In genomic region chr2:235494716-235495372, GRCh38 we compare ENCODE assay signal across 8 cellular contexts. TPM values are rescaled to one million over a fixed set of nuclear protein-coding genes. Genes with fewer than 3 reads are reported as not detected.
DNase-seq lines count a peak whose midpoint lies in the region; ATAC-seq and TF ChIP-seq lines count a peak whose summit lies in the region.

No MANE protein-coding gene starts in this region.

- no peak overlapping the region for H2BK120ac ChIP-seq in trophoblast cell (ENCODE audit: insufficient read depth, low read length, poor library complexity)

- 1% methylated on average over 64 to 72 of the region's 72 CpGs for WGBS in heart right ventricle, 2 donors
- WGBS in trophoblast cell (ENCODE audit: extremely low coverage, insufficient coverage, insufficient read length) = no CpG with 5 or more reads among the region's 72 CpGs

- no peak overlapping the region for H3K23ac ChIP-seq in trophoblast cell (ENCODE audit: low read length)

- peak overlapping the region; percentile 67 for H3K4me3 ChIP-seq in HEK293 (ENCODE audit: low read depth, low read length)
- peak overlapping the region; percentile 54 to 90 (median 67) for H3K4me3 ChIP-seq in heart right ventricle
- H3K4me3 ChIP-seq in trophoblast cell (ENCODE audit: low read depth, low read length) = peak overlapping the region; percentile 87

- H3K36me3 Mint-ChIP-seq in activated T-helper 2 cell treated with anti-CD3 and anti-CD28 coated beads, Interferon-gamma antibody, Interleukin-2, Interleukin-4, amounts not matched to agents 10 μg/mL and 5 μg/mL and 100 μg/mL, durations not matched to agents 14 hours and 24 hours and 36 hours (ENCODE audit: low read depth) = no peaks in the 10 kb centered on the region

- H3K9ac ChIP-seq in trophoblast cell (ENCODE audit: low read length) = peak overlapping the region; percentile 64

- intact Hi-C loops in activated T-helper 2 cell treated with anti-CD3 and anti-CD28 coated beads, Interferon-gamma antibody, Interleukin-2, Interleukin-4, amounts not matched to agents 10 μg/mL and 5 μg/mL and 100 μg/mL, durations not matched to agents 14 hours and 24 hours and 36 hours (cut with micrococcal nuclease) = loop anchor here (5.0 to 10.0 kb wide), 2 partner anchors 170 to 672 kb away; partner anchors contain the start of gene GBX2
- intact Hi-C loops in heart right ventricle (cut with DNase I) = loop anchor here in 5 of 10 donors (2.0 to 10.0 kb wide), 4 partner anchors 58 to 360 kb away; no protein-coding TSS in a partner anchor

- no peak overlapping the region for H3K27ac Mint-ChIP-seq in activated T-helper 2 cell treated with anti-CD3 and anti-CD28 coated beads, Interferon-gamma antibody, Interleukin-2, Interleukin-4, amounts not matched to agents 10 μg/mL and 5 μg/mL and 100 μg/mL, durations not matched to agents 14 hours and 24 hours and 36 hours

- peaks cover 0 to 36% (median 0%) of the 10 kb centered on the region in 7 donors for H3K27me3 ChIP-seq in heart right ventricle
- no peaks in the 10 kb centered on the region for H3K27me3 ChIP-seq in trophoblast cell (ENCODE audit: insufficient read depth, low read length)

- peak in 5 of 8 donors; percentile 12 to 50 (median 23) for ATAC-seq in heart right ventricle
- no peak for ATAC-seq in HG02981 (IDR thresholded peaks at IDR 0.05; ENCODE audit: unreplicated experiment)

- peak overlapping the region; percentile 90 for H3K4me2 ChIP-seq in trophoblast cell (ENCODE audit: low read length)

- peaks cover 2% of the 10 kb centered on the region for H3K4me1 Mint-ChIP-seq in activated T-helper 2 cell treated with anti-CD3 and anti-CD28 coated beads, Interferon-gamma antibody, Interleukin-2, Interleukin-4, amounts not matched to agents 10 μg/mL and 5 μg/mL and 100 μg/mL, durations not matched to agents 14 hours and 24 hours and 36 hours (ENCODE audit: low read depth)

- peak overlapping the region; percentile 87 for H3K4ac ChIP-seq in trophoblast cell (ENCODE audit: low read depth, low read length)

- H3K27ac ChIP-seq in HEK293 (ENCODE audit: extremely low read depth, low read depth, low read length) (peak overlapping the region; percentile 63; the same call in 1 of the 2 replicates), heart right ventricle (peak overlapping the region in 8 of 10 donors; percentile 27 to 69 (median 42)), trophoblast cell (ENCODE audit: low read depth, low read length) (no peak overlapping the region)

- peaks cover 21% of the 10 kb centered on the region for H3K79me2 ChIP-seq in trophoblast cell (ENCODE audit: control insufficient read depth, insufficient read depth, low read length, poor library complexity)

- TF ChIP-seq CTCF in HEK293 (tag by site-specific recombination; IDR thresholded peaks at IDR 0.05) (peak; percentile 43; the same call in 1 of the 2 replicates), heart right ventricle (IDR thresholded peaks at IDR 0.05) (no peak)

- peak; percentile 73 for DNase-seq in AG08396 (ENCODE audit: low spot score)
- DNase-seq in activated T-helper 2 cell treated with anti-CD3 and anti-CD28 coated beads, Interferon-gamma antibody, Interleukin-2, Interleukin-4, amounts not matched to agents 10 μg/mL and 5 μg/mL and 100 μg/mL, durations not matched to agents 14 hours and 24 hours and 36 hours (ENCODE audit: low spot score) = no peak
- DNase-seq in heart right ventricle = peak; percentile 29 to 50
- peak; percentile 46 to 63 for DNase-seq in trophoblast cell
- no peak for DNase-seq in NK-92 treated with Interleukin-12 subunit alpha and Interleukin-12 subunit beta, amount 100 ng/mL, for 24 hours (lab: John Stamatoyannopoulos, UW)
- no peak for DNase-seq in mucosa of gallbladder (ENCODE audit: low spot score)

- peak overlapping the region; percentile 67 for H4K8ac ChIP-seq in trophoblast cell (ENCODE audit: low read depth, low read length)

- H4K12ac ChIP-seq in trophoblast cell (ENCODE audit: low read depth, low read length) = peak overlapping the region; percentile 32

- H3K27me3 Mint-ChIP-seq in activated T-helper 2 cell treated with anti-CD3 and anti-CD28 coated beads, Interferon-gamma antibody, Interleukin-2, Interleukin-4, amounts not matched to agents 10 μg/mL and 5 μg/mL and 100 μg/mL, durations not matched to agents 14 hours and 24 hours and 36 hours (ENCODE audit: low read depth) = peaks cover 54% of the 10 kb centered on the region

- peak overlapping the region; percentile 94 for H3K18ac ChIP-seq in trophoblast cell (ENCODE audit: low read length)

- peak overlapping the region; percentile 18 for H2BK12ac ChIP-seq in trophoblast cell (ENCODE audit: low read length)

- peak overlapping the region; percentile 45 for H4K91ac ChIP-seq in trophoblast cell (ENCODE audit: low read depth, low read length)

- peak overlapping the region; percentile 10 for H2BK5ac ChIP-seq in trophoblast cell (ENCODE audit: low read depth, low read length, poor library complexity)

- CTCF ChIA-PET in HEK293 (lab: Yijun Ruan, JAX) = no interaction called here

- H3K36me3 ChIP-seq in HEK293 (ENCODE audit: control insufficient read depth in 2 of 2, insufficient read depth in 1 of 2, low read length in 2 of 2) (no peaks in the 10 kb centered on the region), heart right ventricle (no peaks in the 10 kb centered on the region), trophoblast cell (ENCODE audit: control insufficient read depth in 1 of 2, insufficient read depth in 2 of 2, low read length in 2 of 2) (peaks cover 0 to 2% of the 10 kb centered on the region in 2 experiments)

- POLR2A ChIA-PET in HEK293 (lab: Yijun Ruan, JAX) = no interaction called here

- peak overlapping the region; percentile 90 for H3K14ac ChIP-seq in trophoblast cell (ENCODE audit: low read length)

- peak overlapping the region; percentile 53 for H2AFZ ChIP-seq in trophoblast cell (ENCODE audit: insufficient read depth, low read length, poor library complexity)

- H3K4me1 ChIP-seq in HEK293 (ENCODE audit: control insufficient read depth, insufficient read depth, low read length) (no peaks in the 10 kb centered on the region; the same call in 1 of the 2 replicates), heart right ventricle (peaks cover 8 to 45% (median 25%) of the 10 kb centered on the region in 9 donors), trophoblast cell (ENCODE audit: control insufficient read depth in 1 of 2, insufficient read depth in 2 of 2, low read length in 2 of 2) (peaks cover 22 to 23% of the 10 kb centered on the region in 2 experiments)

- no peaks in the 10 kb centered on the region for H3K9me3 Mint-ChIP-seq in activated T-helper 2 cell treated with anti-CD3 and anti-CD28 coated beads, Interferon-gamma antibody, Interleukin-2, Interleukin-4, amounts not matched to agents 10 μg/mL and 5 μg/mL and 100 μg/mL, durations not matched to agents 14 hours and 24 hours and 36 hours

- H3K79me1 ChIP-seq in trophoblast cell (ENCODE audit: low read length) = peaks cover 15% of the 10 kb centered on the region

- peak overlapping the region; percentile 49 for H3K4me3 Mint-ChIP-seq in activated T-helper 2 cell treated with anti-CD3 and anti-CD28 coated beads, Interferon-gamma antibody, Interleukin-2, Interleukin-4, amounts not matched to agents 10 μg/mL and 5 μg/mL and 100 μg/mL, durations not matched to agents 14 hours and 24 hours and 36 hours (ENCODE audit: low read depth)

- H2AK5ac ChIP-seq in trophoblast cell (ENCODE audit: low read length) = peak overlapping the region; percentile 59

- H3K9me3 ChIP-seq in HEK293 (ENCODE audit: control insufficient read depth, insufficient read depth, low read depth, low read length) (no peaks in the 10 kb centered on the region), heart right ventricle (peaks cover 0 to 24% (median 0%) of the 10 kb centered on the region in 11 donors), trophoblast cell (ENCODE audit: insufficient read depth, low read depth, low read length) (no peaks in the 10 kb centered on the region)

TF ChIP-seq in HEK293, 187 proteins besides CTCF, POLR2A, EP300 and RAD21 (continues in another document):
- TF ChIP-seq, protein P1, sequence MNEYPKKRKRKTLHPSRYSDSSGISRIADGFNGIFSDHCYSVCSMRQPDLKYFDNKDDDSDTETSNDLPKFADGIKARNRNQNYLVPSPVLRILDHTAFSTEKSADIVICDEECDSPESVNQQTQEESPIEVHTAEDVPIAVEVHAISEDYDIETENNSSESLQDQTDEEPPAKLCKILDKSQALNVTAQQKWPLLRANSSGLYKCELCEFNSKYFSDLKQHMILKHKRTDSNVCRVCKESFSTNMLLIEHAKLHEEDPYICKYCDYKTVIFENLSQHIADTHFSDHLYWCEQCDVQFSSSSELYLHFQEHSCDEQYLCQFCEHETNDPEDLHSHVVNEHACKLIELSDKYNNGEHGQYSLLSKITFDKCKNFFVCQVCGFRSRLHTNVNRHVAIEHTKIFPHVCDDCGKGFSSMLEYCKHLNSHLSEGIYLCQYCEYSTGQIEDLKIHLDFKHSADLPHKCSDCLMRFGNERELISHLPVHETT (tag by site-specific recombination; IDR thresholded peaks at IDR 0.05) = no peak

RNA-seq across cellular contexts. Expression of gene AGAP1, which starts 1.0 kb away (rescaled TPM):
- 1.8 and 2.2 TPM in 2 replicates for total RNA-seq in activated T-helper 2 cell treated with anti-CD3 and anti-CD28 coated beads, Interferon-gamma antibody, Interleukin-2, Interleukin-4, amounts not matched to agents 10 μg/mL and 5 μg/mL and 100 μg/mL, durations not matched to agents 14 hours and 24 hours and 36 hours
- 10 to 100 TPM; 17.5 to 29.2 (median 20.4) TPM for total RNA-seq in heart right ventricle
- 1 to 10 TPM; 3.5 to 4.3 TPM for polyA plus RNA-seq in heart right ventricle
- 17.8 and 18.9 TPM in 2 replicates for polyA plus RNA-seq in trophoblast cell (2013)
- total RNA-seq in mucosa of gallbladder = 44.7 TPM

Comparison
In these comparisons a context has a peak if more than half of its experiments do, and no peak if none do; other contexts are left out.
1. DNase-seq: peak in AG08396 (single experiment), heart right ventricle (2 of 2) and trophoblast cell (2 of 2); none in activated T-helper 2 cell treated with anti-CD3 and anti-CD28 coated beads, Interferon-gamma antibody, Interleukin-2, Interleukin-4, amounts not matched to agents 10 μg/mL and 5 μg/mL and 100 μg/mL, durations not matched to agents 14 hours and 24 hours and 36 hours (single experiment), NK-92 treated with Interleukin-12 subunit alpha and Interleukin-12 subunit beta, amount 100 ng/mL, for 24 hours (single experiment) and mucosa of gallbladder (single experiment).
2. Peak in every context shown above with its lines, with median percentiles within 50 percentile points of each other: H3K4me3 ChIP-seq.